In genomic region chr4:128076465-128076864, GRCh38 we compare ENCODE assay signal across 27 cellular contexts. TPM values are rescaled to one million over a fixed set of nuclear protein-coding genes. Genes with fewer than 3 reads are reported as not detected.
DNase-seq lines count a peak whose midpoint lies in the region; ATAC-seq, FAIRE-seq and TF ChIP-seq lines count a peak whose summit lies in the region.
"Had no signal": no experiment of that assay in that cellular context is flagged by ENCODE, and none has a peak within 500 bp of the region (broad histone marks: within the 10 kb centered on the region; RNA-seq: fewer than 3 reads in every experiment).

No MANE protein-coding gene starts in this region.

- TF ChIP-seq CTCF in HepG2 (CRISPR knock-in tag; IDR thresholded peaks at IDR 0.05) = no peak
- no peak for TF ChIP-seq CTCF in right lobe of liver (IDR thresholded peaks at IDR 0.05)
- TF ChIP-seq CTCF in IMR-90 (conservative IDR thresholded peaks at IDR 0.05; ENCODE audit: low read depth, low read length) = no peak
- TF ChIP-seq CTCF in H1 (IDR thresholded peaks at IDR 0.05; ENCODE audit: control extremely low read depth in 1 of 3, insufficient read depth in 1 of 3, low read depth in 1 of 3, low read length in 3 of 3) = no peak
- TF ChIP-seq CTCF in spleen (IDR thresholded peaks at IDR 0.05 in 8 of 11, conservative IDR thresholded peaks at IDR 0.05 in 3 of 11) = no peak

- H4K91ac ChIP-seq in IMR-90 (ENCODE audit: insufficient read depth, low read depth, low read length) (no peak overlapping the region), H1 (replicated peaks; ENCODE audit: insufficient read length, low read length) (no peak overlapping the region)

- no peak for TF ChIP-seq EP300 in HepG2 (IDR thresholded peaks at IDR 0.05; ENCODE audit: low read depth in 2 of 2, low read length in 2 of 2)
- TF ChIP-seq EP300 in HepG2 (CRISPR knock-in tag; IDR thresholded peaks at IDR 0.05; ENCODE audit: borderline replicate concordance) = no peak
- no peak for TF ChIP-seq EP300 in H1 (IDR thresholded peaks at IDR 0.05; ENCODE audit: borderline replicate concordance in 1 of 2, low read depth in 2 of 2, low read length in 2 of 2)

- in situ Hi-C loops in HepG2 (cut with HindIII; ENCODE audit: extremely low pct_ligation_motif_present, low pct_unique_long_range_greater_than_20kb) (no loop called here), IMR-90 (cut with MboI; ENCODE audit: low sequenced_read_pairs) (no loop called here)

- no peak for DNase-seq in HepG2 (ENCODE audit: low spot score)
- DNase-seq in right lobe of liver = no peak
- no peak for DNase-seq in IMR-90
- no peak for DNase-seq in H1 (ENCODE audit: low read depth in 1 of 2, low spot score in 2 of 2)
- DNase-seq in spleen = peak; percentile 2
- DNase-seq in mesendoderm = no peak
- no peak for DNase-seq in middle frontal gyrus (ENCODE audit: extremely low spot score, low spot score)
- DNase-seq: ACHN; BE2C; C1 segment of cervical spinal cord; CD4-positive, alpha-beta memory T cell; CD4-positive, CD25-positive, alpha-beta regulatory T cell; CD8-positive, alpha-beta memory T cell; COR-L47; DMS 273 treated with DMSO at 0.1 percent for 48 hours; DMS153; DMS53; DMS79; DND-41; EL; GDM1 had no signal

- H3K79me2 ChIP-seq in HepG2 (ENCODE audit: insufficient read depth, low read length) = peaks cover 31% of the 10 kb centered on the region
- peaks cover 0 to 19% of the 10 kb centered on the region in 2 experiments; a peak in 2 of 4 replicates for H3K79me2 ChIP-seq in H1 (ENCODE audit: control insufficient read depth in 1 of 2, insufficient read depth in 2 of 2, low read length in 2 of 2)
- H3K79me2 ChIP-seq in mesendoderm (ENCODE audit: control insufficient read depth, insufficient read depth, low read length) = no peaks in the 10 kb centered on the region

- intact Hi-C loops in HepG2 (cut with micrococcal nuclease; ENCODE audit: unreplicated experiment) (no loop called here), right lobe of liver (cut with DNase I) (no loop called here), IMR-90 (cut with micrococcal nuclease) (no loop called here), spleen (cut with DNase I; ENCODE audit: low total_unique reads) (no loop called here)

- ATAC-seq in HepG2 = no peak
- no peak for ATAC-seq in right lobe of liver
- no peak for ATAC-seq in IMR-90 (ENCODE audit: low read depth)
- ATAC-seq in GM19351 (IDR thresholded peaks at IDR 0.05; ENCODE audit: unreplicated experiment) = no peak
- ATAC-seq: GM12878 had no signal

- no peak overlapping the region for H3K4me2 ChIP-seq in HepG2 (ENCODE audit: low read depth, low read length)
- no peak overlapping the region for H3K4me2 ChIP-seq in IMR-90 (ENCODE audit: low read depth, low read length)
- H3K4me2 ChIP-seq in H1 (ENCODE audit: insufficient read depth in 1 of 2, low read depth in 2 of 2, low read length in 2 of 2) = no peak overlapping the region
- no peak overlapping the region for H3K4me2 ChIP-seq in mesendoderm (ENCODE audit: low read length)
- H3K4me2 ChIP-seq: BLaER1 had no signal

- H2BK15ac ChIP-seq in IMR-90 (ENCODE audit: low read depth, low read length) = no peak overlapping the region
- H2BK15ac ChIP-seq in H1 (ENCODE audit: low read length) = no peak overlapping the region
- no peak overlapping the region for H2BK15ac ChIP-seq in mesendoderm (replicated peaks; ENCODE audit: low read depth)

- H2BK12ac ChIP-seq in H1 (ENCODE audit: low read depth, low read length) = no peak overlapping the region

- 93% methylated on average over 4 of the region's 4 CpGs for WGBS in HepG2 (ENCODE audit: low lambda C conversion rate)
- 71% methylated on average over 4 of the region's 4 CpGs for WGBS in right lobe of liver (ENCODE audit: insufficient coverage, low coverage, low lambda C conversion rate, missing lambda C conversion rate)
- no CpG with 5 or more reads among the region's 4 CpGs for WGBS in IMR-90 (ENCODE audit: extremely low coverage in 2 of 2, insufficient read length in 1 of 2), 2 experiments
- 90% methylated on average over 4 of the region's 4 CpGs; no CpG with 5 or more reads in 1 of the 2 experiments for WGBS in H1 (ENCODE audit: extremely low coverage in 1 of 2, insufficient coverage in 1 of 2, insufficient read length in 1 of 2, insufficient replicate concordance in 2 of 2, low coverage in 1 of 2, low lambda C conversion rate in 2 of 2, missing lambda C conversion rate in 1 of 2), 2 experiments
- 91 to 94% (median 92%) methylated on average over 4 of the region's 4 CpGs for WGBS in spleen, 5 donors
- WGBS in mesendoderm (ENCODE audit: extremely low coverage, insufficient coverage, low lambda C conversion rate) = no CpG with 5 or more reads among the region's 4 CpGs

- no peaks in the 10 kb centered on the region for H3K4me1 ChIP-seq in HepG2 (ENCODE audit: insufficient read depth, low read length)
- H3K4me1 ChIP-seq in right lobe of liver = peaks cover 0 to 3% (median 0%) of the 10 kb centered on the region in 4 donors
- no peaks in the 10 kb centered on the region for H3K4me1 ChIP-seq in IMR-90 (ENCODE audit: control insufficient read depth, insufficient read depth, low read length)
- H3K4me1 ChIP-seq in H1 (replicated peaks in 1 of 4; ENCODE audit: control insufficient read depth in 3 of 4, insufficient read depth in 4 of 4, low read length in 3 of 4) = no peaks in the 10 kb centered on the region
- H3K4me1 ChIP-seq in spleen = no peaks in the 10 kb centered on the region
- H3K4me1 ChIP-seq in mesendoderm (ENCODE audit: control insufficient read depth, low read depth, low read length) = no peaks in the 10 kb centered on the region
- H3K4me1 ChIP-seq: BE2C, BLaER1 had no signal

- no peak overlapping the region for H4K5ac ChIP-seq in IMR-90 (ENCODE audit: low read depth, low read length)
- no peak overlapping the region for H4K5ac ChIP-seq in H1 (ENCODE audit: insufficient read length, low read depth, low read length)
- H4K5ac ChIP-seq in mesendoderm (ENCODE audit: low read length) = no peak overlapping the region

- H2BK5ac ChIP-seq in IMR-90 (ENCODE audit: low read depth, low read length, poor library complexity, severe bottlenecking) (no peak overlapping the region), H1 (ENCODE audit: low read depth, low read length) (no peak overlapping the region), mesendoderm (ENCODE audit: low read length) (no peak overlapping the region)

- H3K9ac ChIP-seq in HepG2 (ENCODE audit: insufficient read depth, low read depth, low read length) (no peak overlapping the region), IMR-90 (ENCODE audit: low read depth, low read length) (no peak overlapping the region), H1 (replicated peaks in 1 of 4; ENCODE audit: extremely low read depth in 1 of 4, low read depth in 3 of 4, low read length in 3 of 4) (no peak overlapping the region), mesendoderm (ENCODE audit: low read length) (no peak overlapping the region)
- H3K9ac ChIP-seq: BLaER1 had no signal

- H3K79me1 ChIP-seq in IMR-90 (ENCODE audit: low read depth in 1 of 2, low read length in 2 of 2) (peaks cover 8 to 27% of the 10 kb centered on the region in 2 experiments), H1 (ENCODE audit: low read depth, low read length) (no peaks in the 10 kb centered on the region; the same call in 1 of the 2 replicates), mesendoderm (ENCODE audit: low read length) (no peaks in the 10 kb centered on the region)

- POLR2A ChIA-PET in HepG2 (lab: Yijun Ruan, JAX) (no interaction called here), IMR-90 (lab: Charles Lee; ENCODE audit: unreplicated experiment) (no interaction called here), H1 (lab: Charles Lee; ENCODE audit: partially characterized antibody) (no interaction called here)

- no peak overlapping the region for H3K18ac ChIP-seq in IMR-90 (ENCODE audit: low read depth, low read length)
- no peak overlapping the region for H3K18ac ChIP-seq in H1 (ENCODE audit: extremely low read depth, low read length)
- no peak overlapping the region for H3K18ac ChIP-seq in mesendoderm (ENCODE audit: low read length)

- H4K20me1 ChIP-seq in HepG2 (ENCODE audit: insufficient read depth, low read length) = no peaks in the 10 kb centered on the region
- H4K20me1 ChIP-seq in IMR-90 (ENCODE audit: insufficient read depth, low read length) = no peaks in the 10 kb centered on the region
- H4K20me1 ChIP-seq in H1 (replicated peaks in 1 of 2; ENCODE audit: control insufficient read depth in 1 of 2, insufficient read depth in 2 of 2, low read length in 2 of 2) = no peaks in the 10 kb centered on the region

- H3K56ac ChIP-seq in IMR-90 (ENCODE audit: extremely low read depth, insufficient read depth, low read length) (no peak overlapping the region), H1 (replicated peaks; ENCODE audit: insufficient read length, low read depth, low read length) (no peak overlapping the region), mesendoderm (ENCODE audit: low read length) (no peak overlapping the region)

- H2AFZ ChIP-seq in HepG2 (ENCODE audit: low read length) (no peak overlapping the region), IMR-90 (replicated peaks; ENCODE audit: low read length, poor library complexity) (no peak overlapping the region), H1 (ENCODE audit: low read length) (no peak overlapping the region)

- no peak overlapping the region for H3K4me3 ChIP-seq in HepG2 (replicated peaks in 1 of 3; ENCODE audit: insufficient read depth in 1 of 3, low read depth in 2 of 3, low read length in 3 of 3)
- no peak overlapping the region for H3K4me3 ChIP-seq in right lobe of liver
- no peak overlapping the region for H3K4me3 ChIP-seq in IMR-90 (ENCODE audit: insufficient read depth, low read depth, low read length)
- H3K4me3 ChIP-seq in H1 (ENCODE audit: extremely low read depth in 1 of 4, insufficient read depth in 2 of 4, low read depth in 3 of 4, low read length in 4 of 4) = no peak overlapping the region
- no peak overlapping the region for H3K4me3 ChIP-seq in spleen
- no peak overlapping the region for H3K4me3 ChIP-seq in mesendoderm (ENCODE audit: low read length)
- H3K4me3 ChIP-seq: BLaER1, GM12878 had no signal

- H3K23ac ChIP-seq in IMR-90 (ENCODE audit: low read depth, low read length) = no peak overlapping the region
- H3K23ac ChIP-seq in H1 (ENCODE audit: insufficient read length) = no peak overlapping the region
- no peak overlapping the region for H3K23ac ChIP-seq in mesendoderm (ENCODE audit: low read length)

- H3K36me3 ChIP-seq in HepG2 (replicated peaks in 1 of 2; ENCODE audit: control insufficient read depth in 1 of 2, insufficient read depth in 2 of 2, low read length in 2 of 2) (peaks cover 9 to 49% of the 10 kb centered on the region in 2 experiments; a peak in 4 of 5 replicates), right lobe of liver (peaks cover 0 to 24% (median 3%) of the 10 kb centered on the region in 4 donors), IMR-90 (ENCODE audit: control insufficient read depth, insufficient read depth, low read length) (peaks cover 17% of the 10 kb centered on the region), H1 (ENCODE audit: control insufficient read depth in 2 of 4, insufficient read depth in 4 of 4, low read length in 3 of 4) (peaks cover 2 to 29% (median 17%) of the 10 kb centered on the region in 4 experiments; a peak in 6 of 8 replicates), spleen (peaks cover 0 to 56% (median 13%) of the 10 kb centered on the region in 6 donors), mesendoderm (ENCODE audit: control insufficient read depth, insufficient read depth, low read length) (peaks cover 1% of the 10 kb centered on the region)

- no peaks in the 10 kb centered on the region for H3K23me2 ChIP-seq in H1 (ENCODE audit: low read depth, low read length)

- no peak overlapping the region for H4K8ac ChIP-seq in IMR-90 (ENCODE audit: low read depth in 2 of 2, low read length in 2 of 2)
- peak overlapping the region; percentile 25; the same call in 1 of the 2 replicates for H4K8ac ChIP-seq in H1 (ENCODE audit: extremely low read depth, insufficient read depth, low read length)
- H4K8ac ChIP-seq in mesendoderm (ENCODE audit: low read depth, low read length) = no peak overlapping the region

- TF ChIP-seq POLR2A in HepG2 (IDR thresholded peaks at IDR 0.05; ENCODE audit: insufficient read depth in 1 of 2, low read depth in 2 of 2, low read length in 2 of 2) (no peak), right lobe of liver (IDR thresholded peaks at IDR 0.05) (no peak), IMR-90 (IDR thresholded peaks at IDR 0.05; ENCODE audit: low read depth, low read length) (no peak), H1 (IDR thresholded peaks at IDR 0.05; ENCODE audit: control extremely low read depth in 1 of 2, low read depth in 2 of 2, low read length in 2 of 2) (no peak), spleen (IDR thresholded peaks at IDR 0.05) (no peak)

- no TSS peak for BruUV-seq in HepG2 (replicated peaks; lab: Mats Ljungman, UMichigan)
- BruUV-seq in IMR-90 (replicated peaks; lab: Mats Ljungman, UMichigan) = no TSS peak

- CTCF ChIA-PET in HepG2 (lab: Yijun Ruan, JAX; ENCODE audit: low intra/inter-chr PET ratio, low total read pairs) = no interaction called here
- CTCF ChIA-PET in IMR-90 (lab: Yijun Ruan, JAX) = no interaction called here
- CTCF ChIA-PET in H1 (lab: Charles Lee; ENCODE audit: partially characterized antibody) = interaction anchor here (0.6 to 1.6 kb wide), 4 partner anchors 12 to 378 kb away, joined by 3 to 6 read pairs (median 4); no protein-coding TSS in a partner anchor

- H2BK120ac ChIP-seq in IMR-90 (ENCODE audit: low read depth, low read length) = no peak overlapping the region
- H2BK120ac ChIP-seq in H1 (replicated peaks; ENCODE audit: low read depth, low read length) = no peak overlapping the region
- no peak overlapping the region for H2BK120ac ChIP-seq in mesendoderm (ENCODE audit: low read depth, low read length)

- H3K14ac ChIP-seq in IMR-90 (replicated peaks; ENCODE audit: low read depth, low read length) (no peak overlapping the region), H1 (ENCODE audit: insufficient read length) (no peak overlapping the region)

- no peak overlapping the region for H2AK9ac ChIP-seq in IMR-90 (replicated peaks; ENCODE audit: low read depth, low read length, poor library complexity)

- H3K27ac ChIP-seq in HepG2 (ENCODE audit: extremely low read length, insufficient read depth, low read length) (no peak overlapping the region), right lobe of liver (no peak overlapping the region), IMR-90 (ENCODE audit: insufficient read depth, low read length) (no peak overlapping the region), H1 (ENCODE audit: low read depth, low read length) (no peak overlapping the region), spleen (no peak overlapping the region), mesendoderm (ENCODE audit: low read depth, low read length) (no peak overlapping the region)
- H3K27ac ChIP-seq: 22Rv1, BLaER1 had no signal

- no peaks in the 10 kb centered on the region for H3K9me1 ChIP-seq in IMR-90 (ENCODE audit: insufficient read depth, low read length)

- H3K9me3 ChIP-seq in HepG2 (ENCODE audit: low read length) = no peaks in the 10 kb centered on the region
- no peaks in the 10 kb centered on the region for H3K9me3 ChIP-seq in right lobe of liver
- no peaks in the 10 kb centered on the region for H3K9me3 ChIP-seq in IMR-90 (ENCODE audit: control insufficient read depth, insufficient read depth, low read length)
- no peaks in the 10 kb centered on the region for H3K9me3 ChIP-seq in H1 (ENCODE audit: insufficient read depth in 2 of 2, low read depth in 1 of 2, low read length in 1 of 2)
- no peaks in the 10 kb centered on the region for H3K9me3 ChIP-seq in spleen
- H3K9me3 ChIP-seq: BE2C, BLaER1 had no signal

- H2BK20ac ChIP-seq in IMR-90 (ENCODE audit: low read depth, low read length) = no peak overlapping the region
- H2BK20ac ChIP-seq in H1 (ENCODE audit: low read length) = no peak overlapping the region

- no peak for FAIRE-seq in HepG2 (lab: Jason Lieb, UNC)
- no peak for FAIRE-seq in H1 (lab: Jason Lieb, UNC)
- FAIRE-seq: GM12878, GM12892, GM18507 had no signal

- H3K27me3 ChIP-seq in HepG2 (ENCODE audit: control insufficient read depth in 1 of 2, insufficient read depth in 2 of 2, low read length in 2 of 2) (no peaks in the 10 kb centered on the region), right lobe of liver (no peaks in the 10 kb centered on the region), IMR-90 (ENCODE audit: control insufficient read depth, insufficient read depth, low read length) (no peaks in the 10 kb centered on the region), H1 (replicated peaks in 1 of 4; ENCODE audit: control insufficient read depth in 3 of 4, extremely low read depth in 1 of 4, insufficient read depth in 3 of 4, low read length in 3 of 4) (no peaks in the 10 kb centered on the region), spleen (replicated peaks in 1 of 7) (no peaks in the 10 kb centered on the region), mesendoderm (ENCODE audit: insufficient read depth, low read length, poor library complexity) (no peaks in the 10 kb centered on the region)
- H3K27me3 ChIP-seq: BE2C, BLaER1 had no signal

- TF ChIP-seq RAD21 in HepG2 (CRISPR knock-in tag; IDR thresholded peaks at IDR 0.05) (no peak), IMR-90 (IDR thresholded peaks at IDR 0.05; ENCODE audit: low read length) (no peak), H1 (IDR thresholded peaks at IDR 0.05 in 1 of 2, conservative IDR thresholded peaks at IDR 0.05 in 1 of 2; ENCODE audit: low read depth in 2 of 2, low read length in 2 of 2) (no peak)

- dilution Hi-C loops in IMR-90 (cut with HindIII; ENCODE audit: low sequenced_read_pairs, unreplicated experiment) = no loop called here

- no peak overlapping the region for H2AK5ac ChIP-seq in IMR-90 (ENCODE audit: low read depth, low read length)
- no peak overlapping the region for H2AK5ac ChIP-seq in H1 (ENCODE audit: low read depth, low read length)
- H2AK5ac ChIP-seq in mesendoderm (ENCODE audit: low read length) = no peak overlapping the region

- H3K4ac ChIP-seq in IMR-90 (ENCODE audit: low read depth, low read length) = no peak overlapping the region
- no peak overlapping the region for H3K4ac ChIP-seq in H1 (replicated peaks; ENCODE audit: insufficient read length, low read depth, low read length)
- no peak overlapping the region for H3K4ac ChIP-seq in mesendoderm (ENCODE audit: low read depth, low read length)

RNA-seq across cellular contexts. Expression of gene LARP1B, which starts 15.4 kb away (rescaled TPM):
- total RNA-seq in HepG2 (2016; rRNA removed; fragmentation: Illumina TruSeq; extraction: Trizol) (52.7 and 57.1 TPM in 2 replicates), right lobe of liver (10 to 100 TPM; 27.4 to 42.0 (median 31.6) TPM), IMR-90 (2012; rRNA removed) (11.1 and 21.9 TPM in 2 replicates), spleen (10 to 100 TPM in 6 of 7 donors, 1 to 10 TPM in 1; 8.5 to 17.8 (median 12.2) TPM)
- 57.3 and 59.1 TPM in 2 replicates for total RNA-seq in HepG2 (2016; cell fraction: cytosol; rRNA removed; fragmentation: Illumina TruSeq; extraction: Trizol; ENCODE audit: low read depth)
- 50.4 and 54.7 TPM in 2 replicates for total RNA-seq in HepG2 (2016; cell fraction: insoluble cytoplasmic fraction; rRNA removed; fragmentation: Illumina TruSeq; extraction: Trizol)
- total RNA-seq in HepG2 (2016; cell fraction: membrane; rRNA removed; fragmentation: Illumina TruSeq; extraction: Trizol) = 43.0 and 47.6 TPM in 2 replicates
- 55.4 and 59.3 TPM in 2 replicates for total RNA-seq in HepG2 (2016; cell fraction: nucleus; rRNA removed; fragmentation: Illumina TruSeq; extraction: Trizol)
- polyA plus RNA-seq in HepG2 (2011; rRNA removed) (17.0 and 19.2 TPM in 2 replicates), IMR-90 (2012; rRNA removed) (7.9 and 8.8 TPM in 2 replicates), H1 (2011; rRNA removed) (5.4 and 10.6 TPM in 2 replicates), spleen (1 to 10 TPM; 3.7 to 6.0 (median 4.8) TPM)
- polyA plus RNA-seq in HepG2 (2011; cell fraction: cytosol; rRNA removed) = 6.2 and 11.8 TPM in 2 replicates
- polyA plus RNA-seq in HepG2 (2011; cell fraction: nucleus; rRNA removed) = 8.7 and 12.3 TPM in 2 replicates
- 25.2 and 26.4 TPM in 2 replicates for polyA plus RNA-seq in HepG2 (2012)
- polyA plus RNA-seq in HepG2 (2016; cell fraction: cytosol; fragmentation: Illumina TruSeq; extraction: Trizol; ENCODE audit: low read depth) = 9.9 and 10.0 TPM in 2 replicates
- polyA plus RNA-seq in HepG2 (2016; cell fraction: insoluble cytoplasmic fraction; fragmentation: Illumina TruSeq; extraction: Trizol; ENCODE audit: low read depth) = 48.3 and 48.7 TPM in 2 replicates
- 20.6 and 21.4 TPM in 2 replicates for polyA plus RNA-seq in HepG2 (2016; cell fraction: membrane; fragmentation: Illumina TruSeq; extraction: Trizol; ENCODE audit: low read depth)
- 49.4 and 50.8 TPM in 2 replicates for polyA plus RNA-seq in HepG2 (2016; cell fraction: nucleus; fragmentation: Illumina TruSeq; extraction: Trizol; ENCODE audit: insufficient read depth, low read depth)
- 4.5 and 6.3 TPM in 2 replicates for polyA minus RNA-seq in HepG2 (2011; rRNA and poly(A)+ RNA removed; ENCODE audit: low replicate concordance)
- polyA minus RNA-seq in HepG2 (2011; cell fraction: cytosol; rRNA and poly(A)+ RNA removed) = 14.9 and 21.8 TPM in 2 replicates
- polyA minus RNA-seq in HepG2 (2011; cell fraction: nucleus; rRNA and poly(A)+ RNA removed) = 64.8 and 75.1 TPM in 2 replicates
- 1.1 and 1.4 TPM in 2 replicates for polyA plus RNA-seq in IMR-90 (2012; cell fraction: cytosol; rRNA removed)
- polyA plus RNA-seq in IMR-90 (2012; cell fraction: nucleus; rRNA removed; ENCODE audit: low replicate concordance) = 2.3 and 17.5 TPM in 2 replicates
- 44.8 and 47.0 TPM in 2 replicates for total RNA-seq in H1 (2021; fragmentation: NEBNext Ultra II Directional; extraction: Animal tissue kit (Norgen Biotek cat#: 25700))
- polyA plus RNA-seq in H1 (2011; cell fraction: cytosol; rRNA removed) = 17.3 TPM
- polyA plus RNA-seq in H1 (2011; cell fraction: nucleus; rRNA removed) = 6.9 TPM
- 18.1 to 31.0 TPM (median 19.6 TPM) in 4 replicates for polyA plus RNA-seq in H1 (2012, experiment 1 of 2)
- polyA plus RNA-seq in H1 (2012, experiment 2 of 2) = 3.2 TPM
- polyA plus RNA-seq in H1 (2013, experiment 1 of 2) = 31.6 TPM
- polyA plus RNA-seq in H1 (2013, experiment 2 of 2) = 31.1 TPM
- 10.4 and 13.3 TPM in 2 replicates for polyA minus RNA-seq in H1 (2011; rRNA and poly(A)+ RNA removed)
- polyA minus RNA-seq in H1 (2011; cell fraction: cytosol; rRNA and poly(A)+ RNA removed) = 15.7 TPM
- 32.7 TPM for polyA minus RNA-seq in H1 (2011; cell fraction: nucleus; rRNA and poly(A)+ RNA removed)
- polyA plus RNA-seq in mesendoderm (2013, experiment 1 of 2) = 29.0 TPM
- 29.0 TPM for polyA plus RNA-seq in mesendoderm (2013, experiment 2 of 2)

Comparison
In these comparisons a context has a peak if more than half of its experiments do, and no peak if none do; other contexts are left out.
1. Of the 41 proteins assayed by ChIP-seq in both HepG2 and H1: peak only in HepG2: none; only in H1: none; in both: MAFK; in neither: 40.